In the genomic region with DNA sequence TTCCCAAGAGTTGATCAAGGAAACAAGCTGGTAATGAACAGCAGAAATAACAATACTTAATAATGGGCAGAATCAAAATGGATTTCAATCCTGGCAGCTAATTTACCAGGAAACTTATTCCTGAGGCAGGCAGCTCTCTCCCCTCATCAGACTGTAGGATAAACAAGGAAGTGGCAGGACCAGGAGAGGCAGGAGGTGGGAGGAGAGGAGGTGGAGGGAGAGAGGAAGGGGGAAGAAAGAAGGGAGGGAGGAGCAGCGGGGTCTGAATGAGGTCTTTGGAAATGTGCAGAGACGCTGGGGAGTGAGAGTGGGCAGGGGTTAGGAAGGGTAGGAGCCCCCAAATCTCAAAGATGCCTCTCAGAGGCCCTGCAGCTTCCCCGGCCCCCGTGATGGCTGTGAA, we compare ENCODE assay signal across 1 cellular context.
TF ChIP-seq lines count a peak whose summit lies in the region.

No MANE protein-coding gene starts in this region.

TF ChIP-seq in K562, 482 proteins besides CTCF, POLR2A, EP300 and RAD21:
- TF ChIP-seq SPI1 (IDR thresholded peaks at IDR 0.05; ENCODE audit: borderline replicate concordance, low read depth, low read length) (peak; percentile 27; the same call in 1 of the 2 replicates), ELF1 (tag; IDR thresholded peaks at IDR 0.05) (0 out of 2 replicates have a peak, but pooled peaks have one; percentile 17), FOXK2 (conservative IDR thresholded peaks at IDR 0.05 in 1 of 2, IDR thresholded peaks at IDR 0.05 in 1 of 2; ENCODE audit: low read depth in 2 of 2) (0 out of 4 replicates have a peak, but pooled peaks of 1 of the 2 experiments have one; percentile 21), TAF9B (IDR thresholded peaks at IDR 0.05; ENCODE audit: partially characterized antibody) (no peak), HDAC6 (IDR thresholded peaks at IDR 0.05; ENCODE audit: low read depth, low read length) (no peak)
